In genomic region chr2:63861220-63861822, GRCh38 we compare ENCODE assay signal across 8 cellular contexts. TPM values are rescaled to one million over a fixed set of nuclear protein-coding genes. Genes with fewer than 3 reads are reported as not detected.
DNase-seq lines count a peak whose midpoint lies in the region; ATAC-seq and TF ChIP-seq lines count a peak whose summit lies in the region.

No MANE protein-coding gene starts in this region.

- peaks cover 100% of the 10 kb centered on the region for H3K36me3 Mint-ChIP-seq in GM23338 (ENCODE audit: low read depth)
- peaks cover 65% of the 10 kb centered on the region for H3K36me3 Mint-ChIP-seq in nephron (ENCODE audit: low read depth)

- H4K20me1 ChIP-seq in GM23338 (replicated peaks; ENCODE audit: insufficient read depth) = peaks cover 58% of the 10 kb centered on the region

- 0 out of 2 replicates have a peak, but pooled peaks cover 6% of the 10 kb centered on the region for H3F3A ChIP-seq in GM23338 (replicated peaks; ENCODE audit: low read depth)

- H3K4me1 ChIP-seq in GM23338 (ENCODE audit: insufficient read depth) = peaks cover 39% of the 10 kb centered on the region
- peaks cover 21% of the 10 kb centered on the region for H3K4me1 ChIP-seq in upper lobe of right lung

- H3K79me2 ChIP-seq in GM23338 (replicated peaks; ENCODE audit: insufficient read depth) = peaks cover 98% of the 10 kb centered on the region

- H2AFZ ChIP-seq in GM23338 = no peak overlapping the region

- intact Hi-C loops in upper lobe of right lung (cut with DNase I) = no loop called here

- TF ChIP-seq CTCF in GM23338 (conservative IDR thresholded peaks at IDR 0.05; ENCODE audit: low read depth in 2 of 2) = peak; percentile 53 to 63
- TF ChIP-seq CTCF in epithelial cell of proximal tubule (conservative IDR thresholded peaks at IDR 0.05; ENCODE audit: low read depth, low read length) = peak; percentile 62
- peak; percentile 38 to 55 (median 46) for TF ChIP-seq CTCF in nephron (IDR thresholded peaks at IDR 0.05; ENCODE audit: unreplicated experiment in 3 of 3)
- TF ChIP-seq CTCF in upper lobe of right lung (IDR thresholded peaks at IDR 0.05) = peak; percentile 62

- H3K4me1 Mint-ChIP-seq in GM23338 = peaks cover 47% of the 10 kb centered on the region
- H3K4me1 Mint-ChIP-seq in nephron = no peaks in the 10 kb centered on the region

- H3K36me3 ChIP-seq in GM23338 (ENCODE audit: insufficient read depth) (peaks cover 82% of the 10 kb centered on the region), upper lobe of right lung (peaks cover 82% of the 10 kb centered on the region)

- peak; percentile 52 for ATAC-seq in GM23338
- ATAC-seq in upper lobe of right lung = peak; percentile 89
- no peak for ATAC-seq in GM19452 (IDR thresholded peaks at IDR 0.05; ENCODE audit: unreplicated experiment)

- H3K4me2 ChIP-seq in GM23338 = no peak overlapping the region

- H3K9me3 Mint-ChIP-seq in GM23338 (no peaks in the 10 kb centered on the region), nephron (peaks cover 3% of the 10 kb centered on the region)

- no peaks in the 10 kb centered on the region for H3K9me3 ChIP-seq in upper lobe of right lung

- H3K4me3 ChIP-seq in GM23338 = no peak overlapping the region
- no peak overlapping the region for H3K4me3 ChIP-seq in epithelial cell of proximal tubule (ENCODE audit: low read depth, low read length)
- H3K4me3 ChIP-seq in upper lobe of right lung = no peak overlapping the region

- DNase-seq in D341Med (ENCODE audit: low spot score) = peak; percentile 56
- DNase-seq in GM23338 (ENCODE audit: low spot score) = peak; percentile 77
- peak; percentile 7 for DNase-seq in NCI-H510A (lab: John Stamatoyannopoulos, UW)
- DNase-seq in activated CD8-positive, alpha-beta memory T cell treated with anti-CD3 and anti-CD28 coated beads, Interleukin-2, amount 50 U/mL, for 24 hours (ENCODE audit: extremely low read depth) = peak; percentile 28
- no peak for DNase-seq in epithelial cell of proximal tubule (ENCODE audit: low read depth)
- no peak for DNase-seq in upper lobe of right lung

- H3K27me3 ChIP-seq in GM23338 (ENCODE audit: insufficient read depth) (no peaks in the 10 kb centered on the region), upper lobe of right lung (no peaks in the 10 kb centered on the region)

- no peaks in the 10 kb centered on the region for H3K27me3 Mint-ChIP-seq in GM23338 (ENCODE audit: insufficient read depth, low read depth, poor library complexity)
- no peaks in the 10 kb centered on the region for H3K27me3 Mint-ChIP-seq in nephron (ENCODE audit: low read depth)

- H3K4me3 Mint-ChIP-seq in GM23338 (no peak overlapping the region), nephron (no peak overlapping the region)

- H3K27ac Mint-ChIP-seq in GM23338 = peak overlapping the region; percentile 73; the same call in 1 of the 2 replicates
- no peak overlapping the region for H3K27ac Mint-ChIP-seq in nephron

- H3K27ac ChIP-seq in GM23338 (ENCODE audit: low read depth) (peak overlapping the region; percentile 40; the same call in 1 of the 2 replicates), upper lobe of right lung (no peak overlapping the region)

- H3K9me2 ChIP-seq in GM23338 (ENCODE audit: insufficient read depth) = no peaks in the 10 kb centered on the region

TF ChIP-seq in GM23338, 12 proteins besides CTCF, POLR2A, EP300 and RAD21:
- no peak for TF ChIP-seq CREB1 (CRISPR knock-in tag; IDR thresholded peaks at IDR 0.05; ENCODE audit: low read depth)
- TF ChIP-seq JUNB (IDR thresholded peaks at IDR 0.05; ENCODE audit: unreplicated experiment) = no peak

RNA-seq across cellular contexts. Expression of gene UGP2, which starts 19.6 kb away (rescaled TPM):
- total RNA-seq in GM23338 (2014; rRNA removed; shearing (Covaris generic)) = 742 and 744 TPM in 2 replicates
- 906 and 943 TPM in 2 replicates for polyA plus RNA-seq in GM23338 (2016; fragmentation: Nextera tagmentation; extraction: Ambion mirVana)
- 72.6 and 107 TPM in 2 replicates for total RNA-seq in epithelial cell of proximal tubule
- 145 TPM for total RNA-seq in upper lobe of right lung

Comparison
In these comparisons a context has a peak if more than half of its experiments do, and no peak if none do; other contexts are left out.
1. DNase-seq: peak in D341Med (single experiment), GM23338 (single experiment), NCI-H510A (single experiment) and activated CD8-positive, alpha-beta memory T cell treated with anti-CD3 and anti-CD28 coated beads, Interleukin-2, amount 50 U/mL, for 24 hours (single experiment); none in epithelial cell of proximal tubule (single experiment) and upper lobe of right lung (single experiment).
2. Peak in every context shown above with its lines, with median percentiles within 50 percentile points of each other: CTCF ChIP-seq.